11 cellular contexts compared by ENCODE assay signal in the genomic region with DNA sequence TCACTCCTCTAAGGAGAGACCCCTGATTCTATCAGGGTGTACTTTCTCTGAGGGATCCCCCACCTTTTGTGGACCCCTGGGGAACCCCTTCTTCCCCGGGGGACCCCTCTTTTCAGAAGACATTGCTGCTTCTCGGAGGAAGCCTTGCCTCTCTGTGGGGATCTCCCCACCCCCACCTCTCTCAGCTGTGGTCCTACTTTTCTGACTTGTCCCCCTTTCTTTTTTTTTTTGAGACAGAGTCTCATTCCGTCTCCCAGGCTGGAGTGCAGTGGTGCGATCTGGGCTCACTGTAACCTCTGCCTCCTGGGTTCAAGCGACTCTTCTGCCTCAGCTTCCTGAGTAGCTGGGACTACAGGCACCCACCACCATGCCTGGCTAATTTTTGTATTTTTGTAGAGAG. TPM values are rescaled to one million over a fixed set of nuclear protein-coding genes. Genes with fewer than 3 reads are reported as not detected.
DNase-seq lines count a peak whose midpoint lies in the region; ATAC-seq and TF ChIP-seq lines count a peak whose summit lies in the region.
"Had no signal": no experiment of that assay in that cellular context is flagged by ENCODE, and none has a peak within 500 bp of the region (broad histone marks: within the 10 kb centered on the region; RNA-seq: fewer than 3 reads in every experiment).

No MANE protein-coding gene starts in this region.

- peak overlapping the region; percentile 83 for H3K4me3 Mint-ChIP-seq in WTC11
- peak overlapping the region; percentile 99 for H3K4me3 Mint-ChIP-seq in stimulated activated effector memory CD8-positive, alpha-beta T cell treated with anti-CD3 and anti-CD28 coated beads, Interleukin-12 subunit alpha, Interleukin-12 subunit beta, amount 100 ng/mL, for 72 hours

- peaks cover 9% of the 10 kb centered on the region for H3K27me3 Mint-ChIP-seq in WTC11 (ENCODE audit: low read depth)

- 80% methylated on average over 5 of the region's 5 CpGs for WGBS in right cardiac atrium

- peaks cover 37% of the 10 kb centered on the region for H3K4me1 Mint-ChIP-seq in WTC11
- peaks cover 51% of the 10 kb centered on the region for H3K4me1 Mint-ChIP-seq in stimulated activated effector memory CD8-positive, alpha-beta T cell treated with anti-CD3 and anti-CD28 coated beads, Interleukin-12 subunit alpha, Interleukin-12 subunit beta, amount 100 ng/mL, for 72 hours

- H3K27ac Mint-ChIP-seq in WTC11 = no peak overlapping the region
- peak overlapping the region; percentile 99 for H3K27ac Mint-ChIP-seq in stimulated activated effector memory CD8-positive, alpha-beta T cell treated with anti-CD3 and anti-CD28 coated beads, Interleukin-12 subunit alpha, Interleukin-12 subunit beta, amount 100 ng/mL, for 72 hours

- H3K27me3 ChIP-seq in right cardiac atrium (ENCODE audit: control insufficient read depth, insufficient read depth) = no peaks in the 10 kb centered on the region

- TF ChIP-seq CTCF in HFF-Myc (IDR thresholded peaks at IDR 0.05; ENCODE audit: low read depth, low read length, missing control alignments) (no peak), WTC11 (IDR thresholded peaks at IDR 0.05) (no peak)

- DNase-seq in HFF-Myc (ENCODE audit: extremely low read depth, low read depth) (no peak), WTC11 (ENCODE audit: low spot score) (no peak), right cardiac atrium (no peak)
- no peak for DNase-seq in stimulated activated effector memory CD8-positive, alpha-beta T cell treated with anti-CD3 and anti-CD28 coated beads, Interleukin-12 subunit alpha, Interleukin-12 subunit beta, amount 100 ng/mL, for 72 hours (ENCODE audit: low spot score in 2 of 2)
- no peak for DNase-seq in stimulated activated CD4-positive, alpha-beta T cell treated with anti-CD3 and anti-CD28 coated beads, Interleukin-4, amount 100 ng/mL, for 4 hours
- DNase-seq in activated CD4-positive, alpha-beta T cell treated with anti-CD3 and anti-CD28 coated beads, Interleukin-2, amount 50 U/mL, for 48 hours = no peak
- DNase-seq: activated CD4-positive, alpha-beta T cell treated with anti-CD3 and anti-CD28 coated beads for 48 hours; NCI-H1048; stimulated activated naive CD4-positive, alpha-beta T cell treated with Interleukin-2 at 50 U/mL for 16 hours had no signal

- 0 out of 2 replicates have a peak, but pooled peaks cover 3% of the 10 kb centered on the region for H3K36me3 Mint-ChIP-seq in WTC11
- peaks cover 35% of the 10 kb centered on the region for H3K36me3 Mint-ChIP-seq in stimulated activated effector memory CD8-positive, alpha-beta T cell treated with anti-CD3 and anti-CD28 coated beads, Interleukin-12 subunit alpha, Interleukin-12 subunit beta, amount 100 ng/mL, for 72 hours

- no peak overlapping the region for H3K27ac ChIP-seq in right cardiac atrium (ENCODE audit: low read length)

- CTCF ChIA-PET in WTC11 (lab: Charles Lee) = interaction anchor here (0.6 to 0.7 kb wide), 2 partner anchors 95 to 282 kb away, joined by 3 read pairs; no protein-coding TSS in a partner anchor

- no peaks in the 10 kb centered on the region for H3K9me3 Mint-ChIP-seq in WTC11
- no peaks in the 10 kb centered on the region for H3K9me3 Mint-ChIP-seq in stimulated activated effector memory CD8-positive, alpha-beta T cell treated with anti-CD3 and anti-CD28 coated beads, Interleukin-12 subunit alpha, Interleukin-12 subunit beta, amount 100 ng/mL, for 72 hours

- no peak for ATAC-seq in WTC11
- ATAC-seq in right cardiac atrium = no peak
- no peak for ATAC-seq in stimulated activated effector memory CD8-positive, alpha-beta T cell treated with anti-CD3 and anti-CD28 coated beads, Interleukin-12 subunit alpha, Interleukin-12 subunit beta, amount 100 ng/mL, for 72 hours
- no peak for ATAC-seq in HG03432 (IDR thresholded peaks at IDR 0.05; ENCODE audit: unreplicated experiment)
- ATAC-seq in GM18502 (IDR thresholded peaks at IDR 0.05; ENCODE audit: poor library complexity, unreplicated experiment) = no peak

- no peaks in the 10 kb centered on the region for H3K9me3 ChIP-seq in right cardiac atrium (ENCODE audit: control insufficient read depth, low read length)

- peaks cover 10% of the 10 kb centered on the region for H3K4me1 ChIP-seq in right cardiac atrium (ENCODE audit: control insufficient read depth, insufficient read depth, low read length)

- H3K4me3 ChIP-seq in HFF-Myc (replicated peaks; ENCODE audit: low read depth, low read length) (peak overlapping the region; percentile 95), right cardiac atrium (ENCODE audit: low read length) (peak overlapping the region; percentile 89)

- intact Hi-C loops in right cardiac atrium (cut with DNase I) = no loop called here

- POLR2A ChIA-PET in WTC11 (lab: Charles Lee) = no interaction called here

TF ChIP-seq in WTC11, 78 proteins besides CTCF, POLR2A, EP300 and RAD21:
- TF ChIP-seq JAZF1 (CRISPR knock-in tag; IDR thresholded peaks at IDR 0.05) = no peak
- no peak for TF ChIP-seq CBFB (CRISPR knock-in tag; IDR thresholded peaks at IDR 0.05; ENCODE audit: low read depth)
- no peak for TF ChIP-seq MYBL2 (CRISPR knock-in tag; IDR thresholded peaks at IDR 0.05)
- no peak for TF ChIP-seq GABPB1 (CRISPR knock-in tag; IDR thresholded peaks at IDR 0.05)
- no peak for TF ChIP-seq ZNF671 (CRISPR knock-in tag; IDR thresholded peaks at IDR 0.05)
- no peak for TF ChIP-seq ARID4B (CRISPR knock-in tag; IDR thresholded peaks at IDR 0.05; ENCODE audit: borderline replicate concordance)
- TF ChIP-seq HMGA2 (CRISPR knock-in tag; IDR thresholded peaks at IDR 0.05) = no peak
- TF ChIP-seq, protein P1, sequence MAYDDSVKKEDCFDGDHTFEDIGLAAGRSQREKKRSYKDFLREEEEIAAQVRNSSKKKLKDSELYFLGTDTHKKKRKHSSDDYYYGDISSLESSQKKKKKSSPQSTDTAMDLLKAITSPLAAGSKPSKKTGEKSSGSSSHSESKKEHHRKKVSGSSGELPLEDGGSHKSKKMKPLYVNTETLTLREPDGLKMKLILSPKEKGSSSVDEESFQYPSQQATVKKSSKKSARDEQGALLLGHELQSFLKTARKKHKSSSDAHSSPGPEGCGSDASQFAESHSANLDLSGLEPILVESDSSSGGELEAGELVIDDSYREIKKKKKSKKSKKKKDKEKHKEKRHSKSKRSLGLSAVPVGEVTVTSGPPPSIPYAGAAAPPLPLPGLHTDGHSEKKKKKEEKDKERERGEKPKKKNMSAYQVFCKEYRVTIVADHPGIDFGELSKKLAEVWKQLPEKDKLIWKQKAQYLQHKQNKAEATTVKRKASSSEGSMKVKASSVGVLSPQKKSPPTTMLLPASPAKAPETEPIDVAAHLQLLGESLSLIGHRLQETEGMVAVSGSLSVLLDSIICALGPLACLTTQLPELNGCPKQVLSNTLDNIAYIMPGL (CRISPR knock-in tag; IDR thresholded peaks at IDR 0.05) = no peak
- no peak for TF ChIP-seq TEAD4 (CRISPR knock-in tag; IDR thresholded peaks at IDR 0.05)
- no peak for TF ChIP-seq NR3C1 (CRISPR knock-in tag; conservative IDR thresholded peaks at IDR 0.05; ENCODE audit: low read depth)
- no peak for TF ChIP-seq E2F5 (CRISPR knock-in tag; IDR thresholded peaks at IDR 0.05)
- TF ChIP-seq ZNF219 (CRISPR knock-in tag; IDR thresholded peaks at IDR 0.05; ENCODE audit: borderline replicate concordance) = no peak

RNA-seq across cellular contexts. Expression of gene GATAD2A, which starts 18.4 kb away (rescaled TPM):
- total RNA-seq in WTC11 (2021) (186 to 209 TPM (median 189 TPM) in 3 replicates), right cardiac atrium (10 to 100 TPM; 31.4 to 53.9 (median 36.0) TPM)
- polyA plus RNA-seq in right cardiac atrium = 12.2 TPM
